Comparison of ENCODE assay signal across 30 cellular contexts in the genomic region with DNA sequence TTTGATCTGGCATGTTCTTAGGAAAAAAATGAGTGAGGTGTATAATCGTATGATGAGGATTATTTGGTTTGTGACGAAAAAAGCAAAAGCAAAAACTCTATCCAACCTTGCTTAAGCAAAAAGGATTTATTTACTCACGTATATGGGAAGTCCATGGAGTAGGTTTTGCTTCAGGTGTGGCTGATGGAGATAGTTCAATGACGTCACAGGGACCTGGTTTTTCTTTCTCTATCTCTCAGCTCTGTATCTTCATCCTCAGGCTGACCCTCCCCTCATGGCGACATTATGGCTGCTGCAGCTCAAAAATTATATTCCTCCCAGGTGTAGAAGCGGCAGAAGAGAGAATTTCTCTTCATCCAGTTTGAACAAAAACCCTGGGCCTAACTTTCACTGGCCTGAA.
"Had no signal": no experiment of that assay in that cellular context is flagged by ENCODE, and none has a peak within 500 bp of the region (broad histone marks: within the 10 kb centered on the region; RNA-seq: fewer than 3 reads in every experiment).

No MANE protein-coding gene starts in this region.

- H3K4me3 ChIP-seq: adrenal gland, body of pancreas, breast epithelium, SJSA1 had no signal

- H3K27me3 Mint-ChIP-seq: activated B cell treated with CpG ODN at 0.5 μM for 24 hours; activated CD4-positive, alpha-beta memory T cell treated with anti-CD3 and anti-CD28 coated beads for 36 hours had no signal

- ATAC-seq: activated naive CD4-positive, alpha-beta T cell treated with anti-CD3 and anti-CD28 coated beads, Interleukin-2, amount 50 U/mL, for 72 hours; activated T-cell treated with anti-CD3 and anti-CD28 coated beads, Interleukin-2, amount 50 U/mL, for 4 hours; body of pancreas; Panc1 had no signal

- H3K27ac ChIP-seq: adrenal gland, body of pancreas, breast epithelium, KMS-11, SJSA1, VCaP had no signal

- H3K9me3 ChIP-seq: adrenal gland, body of pancreas, breast epithelium, SJSA1, SK-N-SH had no signal

- H3K27ac Mint-ChIP-seq: activated B cell treated with CpG ODN at 0.5 μM for 24 hours; activated CD4-positive, alpha-beta memory T cell treated with anti-CD3 and anti-CD28 coated beads for 36 hours; activated naive CD4-positive, alpha-beta T cell treated with anti-CD3 and anti-CD28 coated beads for 36 hours; activated naive CD4-positive, alpha-beta T cell treated with anti-CD3 and anti-CD28 coated beads, Interleukin-2, amount 50 U/mL, for 72 hours; activated T-helper 1 cell treated with anti-CD3 and anti-CD28 coated beads, Interleukin-12 subunit alpha, Interleukin-12 subunit beta, Interleukin-2, Interleukin-4 antibody, amounts not matched to agents 30 ng/mL and 10 ng/mL and 1 ng/mL, durations not matched to agents 14 hours and 24 hours and 36 hours had no signal

- H3K9me2 ChIP-seq: SK-N-SH had no signal

- H3K4me3 Mint-ChIP-seq: activated B cell treated with CpG ODN at 0.5 μM for 24 hours; activated CD4-positive, alpha-beta memory T cell treated with anti-CD3 and anti-CD28 coated beads for 36 hours; activated naive CD4-positive, alpha-beta T cell treated with anti-CD3 and anti-CD28 coated beads for 36 hours; activated T-cell treated with anti-CD3 and anti-CD28 coated beads, Interleukin-2, amount 50 U/mL, for 4 hours; activated T-helper 1 cell treated with anti-CD3 and anti-CD28 coated beads, Interleukin-12 subunit alpha, Interleukin-12 subunit beta, Interleukin-2, Interleukin-4 antibody, amounts not matched to agents 30 ng/mL and 10 ng/mL and 1 ng/mL, durations not matched to agents 14 hours and 24 hours and 36 hours had no signal

- H3K36me3 ChIP-seq: adrenal gland, breast epithelium had no signal

- H3K9ac ChIP-seq: KMS-11, SK-N-SH had no signal

- H3K4me2 ChIP-seq: KMS-11, SK-N-SH had no signal

- DNase-seq: activated B cell treated with CpG ODN at 0.5 μM for 24 hours; activated CD4-positive, alpha-beta memory T cell treated with anti-CD3 and anti-CD28 coated beads for 36 hours; activated CD4-positive, alpha-beta T cell treated with anti-CD3 and anti-CD28 coated beads for 4 hours; activated CD4-positive, alpha-beta T cell treated with anti-CD3 and anti-CD28 coated beads, Interleukin-2, amount 50 U/mL, for 1 hour; activated CD4-positive, CD25-positive, alpha-beta regulatory T cell treated with anti-CD3 and anti-CD28 coated beads, Interleukin-2, amount 50 U/mL, for 72 hours; activated gamma-delta T cell treated with Interleukin-2 at 50 U/mL for 16 hours; activated naive CD4-positive, alpha-beta T cell treated with anti-CD3 and anti-CD28 coated beads for 36 hours; activated T-cell treated with anti-CD3 and anti-CD28 coated beads for 4 hours; activated T-cell treated with anti-CD3 and anti-CD28 coated beads, Interleukin-2, amount 50 U/mL, for 4 hours; adrenal gland; body of pancreas; MM.1S; MV-4-11; NCI-H1092; NCI-H1436 treated with DMSO at 0.1 percent for 48 hours; NCI-H1694 treated with DMSO at 0.1 percent for 48 hours; NCI-H2029; NCI-H345; NCI-H524 treated with DMSO at 0.1 percent for 48 hours; SHP77 treated with DMSO at 0.1 percent for 48 hours; SK-N-SH; T-helper 2 cell; T-helper 9 cell had no signal

- H3K4me1 ChIP-seq: adrenal gland, body of pancreas, breast epithelium had no signal

- H3K27me3 ChIP-seq: adrenal gland, body of pancreas, breast epithelium, SJSA1 had no signal
